Comparison of ENCODE assay signal across 6 cellular contexts in genomic region chr7:78568690-78569089, GRCh38.
"Had no signal": no experiment of that assay in that cellular context is flagged by ENCODE, and none has a peak within 500 bp of the region (broad histone marks: within the 10 kb centered on the region; RNA-seq: fewer than 3 reads in every experiment).

No MANE protein-coding gene starts in this region.

- FAIRE-seq: H54, HTR-8/SVneo had no signal

- DNase-seq: GOT3, H9, HCEC 1CT, KBM-7 had no signal
